ENCODE assay signal across 20 cellular contexts in genomic region chr12:117502633-117503032, GRCh38.
A peak's percentile ranks its signal among the peaks of the same experiment; 100 is the strongest.
DNase-seq lines count a peak whose midpoint lies in the region; ATAC-seq and TF ChIP-seq lines count a peak whose summit lies in the region.
"Had no signal": no experiment of that assay in that cellular context is flagged by ENCODE, and none has a peak within 500 bp of the region (broad histone marks: within the 10 kb centered on the region; RNA-seq: fewer than 3 reads in every experiment).

No MANE protein-coding gene starts in this region.

- peaks cover 1% of the 10 kb centered on the region for H3K9me3 Mint-ChIP-seq in activated CD4-positive, alpha-beta T cell treated with anti-CD3 and anti-CD28 coated beads for 36 hours (ENCODE audit: low read depth)

- H3K4me1 Mint-ChIP-seq in activated CD4-positive, alpha-beta T cell treated with anti-CD3 and anti-CD28 coated beads for 36 hours, result no peaks in the 10 kb centered on the region

- H3K4me3 Mint-ChIP-seq in activated CD4-positive, alpha-beta T cell treated with anti-CD3 and anti-CD28 coated beads for 36 hours, result no peak overlapping the region
- H3K4me3 Mint-ChIP-seq: HFFc6 had no signal

- CTCF ChIA-PET in activated CD4-positive, alpha-beta T cell treated with anti-CD3 and anti-CD28 coated beads for 36 hours (lab: Charles Lee), result no interaction called here

- intact Hi-C loops in left ventricle myocardium superior (cut with micrococcal nuclease), result no loop called here
- intact Hi-C loops in Right ventricle myocardium inferior (cut with DNase I), result loop anchor here (5.0 kb wide), 1 partner anchor 60 kb away; no protein-coding TSS in a partner anchor
- intact Hi-C loops in activated CD4-positive, alpha-beta T cell treated with anti-CD3 and anti-CD28 coated beads for 36 hours (cut with DNase I, micrococcal nuclease), result no loop called here

- H3K27ac ChIP-seq in VCaP, result peak overlapping the region; percentile 5; the same call in 1 of the 2 replicates
- H3K27ac ChIP-seq: C4-2B, KMS-11, RWPE1, SJSA1 had no signal

- no peaks in the 10 kb centered on the region for H3K36me3 Mint-ChIP-seq in activated CD4-positive, alpha-beta T cell treated with anti-CD3 and anti-CD28 coated beads for 36 hours (ENCODE audit: low read depth)

- no peak for TF ChIP-seq CTCF in VCaP (conservative IDR thresholded peaks at IDR 0.05)

- DNase-seq in left ventricle myocardium superior, result no peak
- DNase-seq in Right ventricle myocardium inferior (ENCODE audit: missing footprints), result no peak
- DNase-seq in midbrain (lab: John Stamatoyannopoulos, UW), result peak; percentile 8
- no peak for DNase-seq in activated CD4-positive, alpha-beta T cell treated with anti-CD3 and anti-CD28 coated beads for 36 hours
- DNase-seq: GDM1, H7, HFFc6, NCI-H1417, NCI-H187, NCI-H2171 treated with DMSO at 0.1 percent for 48 hours, NCI-H524, NCI-H82, PC-3 had no signal

- peak; percentile 48 for ATAC-seq in left ventricle myocardium superior
- ATAC-seq in Right ventricle myocardium inferior, result no peak
- ATAC-seq in HG02885 (IDR thresholded peaks at IDR 0.05; ENCODE audit: poor library complexity, unreplicated experiment), result no peak
- ATAC-seq in HG03342 (IDR thresholded peaks at IDR 0.05; ENCODE audit: unreplicated experiment), result no peak
- ATAC-seq in activated CD4-positive, alpha-beta T cell treated with anti-CD3 and anti-CD28 coated beads for 36 hours, result no peak
- ATAC-seq: PC-3 had no signal

- POLR2A ChIA-PET in activated CD4-positive, alpha-beta T cell treated with anti-CD3 and anti-CD28 coated beads for 36 hours (lab: Charles Lee), result no interaction called here

- H3K27me3 Mint-ChIP-seq in activated CD4-positive, alpha-beta T cell treated with anti-CD3 and anti-CD28 coated beads for 36 hours, result no peaks in the 10 kb centered on the region

- H3K27ac Mint-ChIP-seq in activated CD4-positive, alpha-beta T cell treated with anti-CD3 and anti-CD28 coated beads for 36 hours, result no peak overlapping the region
- H3K27ac Mint-ChIP-seq: HFFc6 had no signal
